Comparison of ENCODE assay signal across 26 cellular contexts in the genomic region with DNA sequence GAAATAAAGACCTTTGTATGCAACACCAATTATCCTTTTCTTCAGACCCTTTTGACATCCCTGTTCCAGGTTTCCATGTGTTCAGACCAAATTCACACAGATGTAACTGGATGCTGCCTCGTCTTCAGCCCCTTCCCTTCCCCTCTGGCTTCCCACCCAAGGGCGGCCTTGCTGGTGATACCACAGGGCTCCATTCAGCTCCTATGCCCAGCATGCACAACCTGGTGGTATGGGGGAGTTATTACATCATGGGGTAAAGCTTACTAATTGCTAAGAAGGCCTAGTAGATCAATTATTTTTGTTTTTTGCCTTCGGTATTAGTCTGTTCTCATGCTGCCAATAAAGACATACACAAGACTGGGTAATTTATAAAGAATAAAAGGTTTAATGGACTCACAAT.
"Had no signal": no experiment of that assay in that cellular context is flagged by ENCODE, and none has a peak within 500 bp of the region (broad histone marks: within the 10 kb centered on the region; RNA-seq: fewer than 3 reads in every experiment).

No MANE protein-coding gene starts in this region.

- ATAC-seq: activated naive CD4-positive, alpha-beta T cell treated with anti-CD3 and anti-CD28 coated beads, Interleukin-2, amount 50 U/mL, for 72 hours; esophagus mucosa; left ventricle myocardium superior; pancreas; psoas muscle; stimulated activated naive CD8-positive, alpha-beta T cell treated with anti-CD3 and anti-CD28 coated beads, Interleukin-15, Interleukin-2, amounts not matched to agents 100 U/mL and 50 U/mL, for 24 hours; upper lobe of right lung had no signal

- H3K27me3 ChIP-seq: brain microvascular endothelial cell, neutrophil, pancreas, right atrium auricular region, thyroid gland, upper lobe of right lung had no signal

- H3K9me3 ChIP-seq: neutrophil, pancreas, psoas muscle, right atrium auricular region, thyroid gland, upper lobe of right lung had no signal

- DNase-seq: activated CD4-positive, alpha-beta T cell treated with anti-CD3 and anti-CD28 coated beads for 4 hours; activated CD4-positive, alpha-beta T cell treated with anti-CD3 and anti-CD28 coated beads, Interleukin-2, amount 50 U/mL, for 48 hours; activated CD4-positive, CD25-positive, alpha-beta regulatory T cell; activated gamma-delta T cell treated with Interleukin-2 at 50 U/mL for 16 hours; aorta; brain microvascular endothelial cell; caudate nucleus; dermis blood vessel endothelial cell; effector CD8-positive, alpha-beta T cell; hippocampal formation; left ventricle myocardium superior; mammary epithelial cell; pancreas; stimulated activated CD4-positive, alpha-beta T cell treated with anti-CD3 and anti-CD28 coated beads, Interleukin-4, amount 100 ng/mL, for 4 hours; stimulated activated naive CD8-positive, alpha-beta T cell treated with anti-CD3 and anti-CD28 coated beads, Interleukin-15, Interleukin-2, amounts not matched to agents 100 U/mL and 50 U/mL, for 24 hours; substantia nigra; T-helper 9 cell; thyroid gland; upper lobe of right lung had no signal

- H3K4me3 ChIP-seq: pancreas, psoas muscle, right atrium auricular region, thyroid gland, upper lobe of right lung had no signal

- FAIRE-seq: frontal cortex, islet of Langerhans, pancreas had no signal

- H3K27ac ChIP-seq: brain microvascular endothelial cell, neutrophil, pancreas, psoas muscle, right atrium auricular region, thyroid gland, upper lobe of right lung had no signal

- H3K4me1 ChIP-seq: psoas muscle, right atrium auricular region, thyroid gland, upper lobe of right lung had no signal

- H3K36me3 ChIP-seq: brain microvascular endothelial cell, neutrophil, pancreas, right atrium auricular region, thyroid gland, upper lobe of right lung had no signal
